15 cellular contexts compared by ENCODE assay signal in the genomic region with DNA sequence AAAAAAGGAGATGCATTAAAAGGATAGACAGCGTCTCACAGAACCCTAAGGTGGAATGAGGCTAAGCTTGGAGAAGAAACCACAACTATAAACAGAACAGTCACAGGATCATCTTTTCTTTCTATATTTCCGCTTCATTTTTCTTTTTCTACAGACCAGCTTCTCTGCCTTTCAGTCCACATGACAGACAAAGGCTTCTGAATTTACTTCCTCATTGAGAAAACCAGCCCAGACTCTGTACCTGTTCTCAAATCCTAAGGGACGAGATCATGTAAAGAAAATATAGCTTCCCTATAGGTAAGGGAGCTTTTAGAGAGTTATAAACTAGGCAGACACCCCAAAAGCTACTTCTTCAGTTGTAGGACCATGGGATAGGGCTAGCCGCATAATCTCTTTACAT.
"Had no signal": no experiment of that assay in that cellular context is flagged by ENCODE, and none has a peak within 500 bp of the region (broad histone marks: within the 10 kb centered on the region; RNA-seq: fewer than 3 reads in every experiment).

No MANE protein-coding gene starts in this region.

- H3K9me3 ChIP-seq: esophagus squamous epithelium, tibial artery had no signal

- H3K36me3 Mint-ChIP-seq: stimulated activated effector memory CD8-positive, alpha-beta T cell treated with anti-CD3 and anti-CD28 coated beads, Interleukin-12 subunit alpha, Interleukin-12 subunit beta, amount 100 ng/mL, for 72 hours had no signal

- H3K4me3 Mint-ChIP-seq: stimulated activated effector memory CD8-positive, alpha-beta T cell treated with anti-CD3 and anti-CD28 coated beads, Interleukin-12 subunit alpha, Interleukin-12 subunit beta, amount 100 ng/mL, for 72 hours; WTC11 had no signal

- H3K27ac Mint-ChIP-seq: stimulated activated effector memory CD8-positive, alpha-beta T cell treated with anti-CD3 and anti-CD28 coated beads, Interleukin-12 subunit alpha, Interleukin-12 subunit beta, amount 100 ng/mL, for 72 hours; WTC11 had no signal

- DNase-seq: activated CD4-positive, alpha-beta T cell treated with anti-CD3 and anti-CD28 coated beads for 48 hours; activated CD8-positive, alpha-beta memory T cell treated with anti-CD3 and anti-CD28 coated beads, Interleukin-2, amount 50 U/mL, for 48 hours; aorta; cortex of kidney; effector CD4-positive, alpha-beta T cell; esophagus squamous epithelium; foreskin fibroblast; glutamatergic neuron; posterior cingulate gyrus; retina; stimulated activated CD4-positive, alpha-beta T cell treated with anti-CD3 and anti-CD28 coated beads, Interleukin-12 subunit alpha, Interleukin-12 subunit beta, amount 100 ng/mL, for 4 hours; stimulated activated CD4-positive, alpha-beta T cell treated with anti-CD3 and anti-CD28 coated beads, Interleukin-2, amount 100 ng/mL, for 24 hours; tibial artery had no signal

- ATAC-seq: stimulated activated effector memory CD8-positive, alpha-beta T cell treated with anti-CD3 and anti-CD28 coated beads, Interleukin-12 subunit alpha, Interleukin-12 subunit beta, amount 100 ng/mL, for 72 hours; WTC11 had no signal

- H3K4me3 ChIP-seq: esophagus squamous epithelium, tibial artery had no signal

- H3K27me3 ChIP-seq: esophagus squamous epithelium, tibial artery had no signal

- H3K27ac ChIP-seq: esophagus squamous epithelium, tibial artery had no signal

- H3K4me1 Mint-ChIP-seq: WTC11 had no signal

- H3K9me3 Mint-ChIP-seq: stimulated activated effector memory CD8-positive, alpha-beta T cell treated with anti-CD3 and anti-CD28 coated beads, Interleukin-12 subunit alpha, Interleukin-12 subunit beta, amount 100 ng/mL, for 72 hours had no signal
